ENCODE assay signal across 8 cellular contexts in the genomic region with DNA sequence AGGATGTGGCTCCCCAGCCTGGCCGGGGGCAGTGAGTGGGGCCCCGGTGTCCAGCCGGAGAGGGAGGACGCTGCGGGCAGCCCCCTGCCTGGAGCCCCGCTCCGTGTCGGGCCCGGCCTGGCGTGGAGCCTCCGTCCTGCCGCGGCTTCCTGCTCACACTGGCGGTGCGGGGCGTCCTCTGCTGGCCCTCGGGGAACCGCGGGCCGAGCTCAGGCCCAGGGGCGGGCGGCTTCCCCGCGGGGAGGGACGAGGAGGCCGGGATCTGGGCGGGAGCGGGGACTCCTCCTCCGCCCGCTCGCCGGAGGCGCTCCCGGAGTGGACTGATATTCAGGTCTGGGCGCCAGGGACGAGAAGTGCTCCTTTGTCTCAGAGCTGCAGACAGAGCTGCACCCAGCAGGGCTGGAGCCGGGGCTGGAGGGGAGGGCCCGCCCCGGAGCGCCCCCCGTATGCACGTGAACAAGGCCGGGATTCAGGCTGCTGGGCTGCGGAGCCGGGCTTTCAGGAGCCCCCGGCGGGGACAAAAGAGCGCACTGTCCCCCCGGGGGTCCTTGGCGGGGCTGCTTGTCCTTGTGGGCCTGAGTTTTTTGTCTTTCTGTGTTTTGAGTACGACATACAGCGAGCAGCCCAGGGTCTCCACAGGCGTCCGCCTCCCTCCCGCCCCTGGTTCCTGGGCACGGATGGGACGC. TPM values are rescaled to one million over a fixed set of nuclear protein-coding genes. Genes with fewer than 3 reads are reported as not detected.
DNase-seq lines count a peak whose midpoint lies in the region; ATAC-seq and TF ChIP-seq lines count a peak whose summit lies in the region.

No MANE protein-coding gene starts in this region.

- no peak for DNase-seq in BJ (ENCODE audit: low read depth)
- peak; percentile 80 for DNase-seq in GM13976 (ENCODE audit: low spot score)
- DNase-seq in NCI-H1105 (lab: John Stamatoyannopoulos, UW): peak; percentile 70
- DNase-seq in activated CD4-positive, alpha-beta memory T cell treated with anti-CD3 and anti-CD28 coated beads, Interleukin-2, amount 10 ng/mL, durations not matched to agents 7 days and 5 days: peak; percentile 52
- DNase-seq in esophagus squamous epithelium (lab: John Stamatoyannopoulos, UW): no peak
- DNase-seq in midbrain (lab: John Stamatoyannopoulos, UW): peak; percentile 84
- peak; percentile 58 to 63 for DNase-seq in thyroid gland

- 0 to 4% methylated on average over 2 to 8 of the region's 57 CpGs for WGBS in esophagus squamous epithelium, 2 donors
- 0% methylated on average over 1 of the region's 57 CpGs; no CpG with 5 or more reads in 1 of the 2 donors for WGBS in thyroid gland, 2 donors

- TF ChIP-seq POLR2A in esophagus squamous epithelium (IDR thresholded peaks at IDR 0.05): no peak
- no peak for TF ChIP-seq POLR2A in thyroid gland (IDR thresholded peaks at IDR 0.05)

- H3K27ac ChIP-seq in esophagus squamous epithelium: peak overlapping the region; percentile 6 to 83 (median 54)
- peak overlapping the region in 1 of 3 donors; percentile 30 for H3K27ac ChIP-seq in thyroid gland

- H3K27me3 ChIP-seq in BJ (ENCODE audit: control insufficient read depth, insufficient read depth, low read length) (no peaks in the 10 kb centered on the region), esophagus squamous epithelium (peaks cover 0 to 93% (median 9%) of the 10 kb centered on the region in 4 donors), thyroid gland (peaks cover 10% of the 10 kb centered on the region)

- intact Hi-C loops in esophagus squamous epithelium (cut with DNase I): no loop called here
- intact Hi-C loops in thyroid gland (cut with DNase I): no loop called here

- CTCF ChIA-PET in BJ (lab: Yijun Ruan, JAX): interaction anchor here (0.6 to 3.2 kb wide), 18 partner anchors 25 to 914 kb away, joined by 3 to 29 read pairs (median 4); no protein-coding TSS in a partner anchor
- CTCF ChIA-PET in activated CD4-positive, alpha-beta memory T cell treated with anti-CD3 and anti-CD28 coated beads, Interleukin-2, amount 10 ng/mL, durations not matched to agents 7 days and 5 days (lab: Charles Lee): interaction anchor here (0.8 to 3.0 kb wide), 3 partner anchors 27 to 725 kb away, joined by 3 to 16 read pairs (median 6); no protein-coding TSS in a partner anchor

- POLR2A ChIA-PET in BJ (lab: Charles Lee): interaction anchor here (0.5 kb wide), 1 partner anchor 14 kb away, joined by 5 read pairs; no protein-coding TSS in a partner anchor
- POLR2A ChIA-PET in activated CD4-positive, alpha-beta memory T cell treated with anti-CD3 and anti-CD28 coated beads, Interleukin-2, amount 10 ng/mL, durations not matched to agents 7 days and 5 days (lab: Charles Lee): no interaction called here

- H3K4me1 ChIP-seq in esophagus squamous epithelium (peaks cover 30 to 76% (median 43%) of the 10 kb centered on the region in 3 donors), thyroid gland (peaks cover 19 to 35% of the 10 kb centered on the region in 2 donors)

- H3K36me3 Mint-ChIP-seq in activated CD4-positive, alpha-beta memory T cell treated with anti-CD3 and anti-CD28 coated beads, Interleukin-2, amount 10 ng/mL, durations not matched to agents 7 days and 5 days (ENCODE audit: low read depth): no peaks in the 10 kb centered on the region

- peaks cover 11% of the 10 kb centered on the region for H3K4me1 Mint-ChIP-seq in activated CD4-positive, alpha-beta memory T cell treated with anti-CD3 and anti-CD28 coated beads, Interleukin-2, amount 10 ng/mL, durations not matched to agents 7 days and 5 days

- H3K27ac Mint-ChIP-seq in activated CD4-positive, alpha-beta memory T cell treated with anti-CD3 and anti-CD28 coated beads, Interleukin-2, amount 10 ng/mL, durations not matched to agents 7 days and 5 days: no peak overlapping the region

- H3K9me3 ChIP-seq in esophagus squamous epithelium (no peaks in the 10 kb centered on the region), thyroid gland (no peaks in the 10 kb centered on the region)

- in situ Hi-C loops in GM13976 (cut with MboI; ENCODE audit: low sequenced_read_pairs, unreplicated experiment): no loop called here

- peak overlapping the region; percentile 7 for H3K4me3 Mint-ChIP-seq in activated CD4-positive, alpha-beta memory T cell treated with anti-CD3 and anti-CD28 coated beads, Interleukin-2, amount 10 ng/mL, durations not matched to agents 7 days and 5 days

- ATAC-seq in HG02763 (IDR thresholded peaks at IDR 0.05; ENCODE audit: unreplicated experiment): no peak

- H3K4me3 ChIP-seq in BJ (ENCODE audit: low read depth, low read length) (peak overlapping the region; percentile 76), esophagus squamous epithelium (peak overlapping the region; percentile 20 to 67 (median 48)), thyroid gland (replicated peaks in 1 of 3) (peak overlapping the region in 1 of 3 donors; percentile 30)

- TF ChIP-seq CTCF in BJ (IDR thresholded peaks at IDR 0.05; ENCODE audit: insufficient read depth, low read depth, low read length) (peak; percentile 52), GM13976 (IDR thresholded peaks at IDR 0.05; ENCODE audit: borderline replicate concordance, control extremely low read depth, extremely low read depth, insufficient read depth, missing control alignments) (peak; percentile 64), esophagus squamous epithelium (IDR thresholded peaks at IDR 0.05) (peak in 5 of 6 experiments; percentile 35 to 63 (median 41)), thyroid gland (IDR thresholded peaks at IDR 0.05) (peak in 4 of 6 experiments; percentile 12 to 47 (median 44))

- no peaks in the 10 kb centered on the region; the same call in 1 of the 2 replicates for H3K36me3 ChIP-seq in BJ (ENCODE audit: control insufficient read depth, insufficient read depth, low read length)
- no peaks in the 10 kb centered on the region for H3K36me3 ChIP-seq in esophagus squamous epithelium
- H3K36me3 ChIP-seq in thyroid gland: no peaks in the 10 kb centered on the region

- no peaks in the 10 kb centered on the region for H3K9me3 Mint-ChIP-seq in activated CD4-positive, alpha-beta memory T cell treated with anti-CD3 and anti-CD28 coated beads, Interleukin-2, amount 10 ng/mL, durations not matched to agents 7 days and 5 days

- peaks cover 39% of the 10 kb centered on the region for H3K27me3 Mint-ChIP-seq in activated CD4-positive, alpha-beta memory T cell treated with anti-CD3 and anti-CD28 coated beads, Interleukin-2, amount 10 ng/mL, durations not matched to agents 7 days and 5 days

RNA-seq across cellular contexts. Expression of gene MMP17, which starts 2.3 kb away (rescaled TPM):
- polyA plus RNA-seq in BJ (2011; rRNA removed): 12.7 and 13.7 TPM in 2 replicates
- polyA minus RNA-seq in BJ (2011; rRNA and poly(A)+ RNA removed): 11.7 and 12.0 TPM in 2 replicates
- 1 to 10 TPM in 1 of 2 experiments, under 1 TPM in 1; 0.48 to 1.1 TPM for total RNA-seq in activated CD4-positive, alpha-beta memory T cell treated with anti-CD3 and anti-CD28 coated beads, Interleukin-2, amount 10 ng/mL, durations not matched to agents 7 days and 5 days
- 1 to 10 TPM; 1.3 to 3.1 (median 1.9) TPM for total RNA-seq in esophagus squamous epithelium
- 10 to 100 TPM in 1 of 4 donors, 1 to 10 TPM in 2, under 1 TPM in 1; 0.38 to 10.1 (median 4.1) TPM for total RNA-seq in thyroid gland

Comparison
In these comparisons a context has a peak if more than half of its experiments do, and no peak if none do; other contexts are left out.
1. DNase-seq: peak in GM13976 (single experiment), NCI-H1105 (single experiment), activated CD4-positive, alpha-beta memory T cell treated with anti-CD3 and anti-CD28 coated beads, Interleukin-2, amount 10 ng/mL, durations not matched to agents 7 days and 5 days (single experiment), midbrain (single experiment) and thyroid gland (2 of 2); none in BJ (single experiment) and esophagus squamous epithelium (single experiment).
2. Peak in every context shown above with its lines, with median percentiles within 50 percentile points of each other: CTCF ChIP-seq.